8 cellular contexts compared by ENCODE assay signal in the genomic region with DNA sequence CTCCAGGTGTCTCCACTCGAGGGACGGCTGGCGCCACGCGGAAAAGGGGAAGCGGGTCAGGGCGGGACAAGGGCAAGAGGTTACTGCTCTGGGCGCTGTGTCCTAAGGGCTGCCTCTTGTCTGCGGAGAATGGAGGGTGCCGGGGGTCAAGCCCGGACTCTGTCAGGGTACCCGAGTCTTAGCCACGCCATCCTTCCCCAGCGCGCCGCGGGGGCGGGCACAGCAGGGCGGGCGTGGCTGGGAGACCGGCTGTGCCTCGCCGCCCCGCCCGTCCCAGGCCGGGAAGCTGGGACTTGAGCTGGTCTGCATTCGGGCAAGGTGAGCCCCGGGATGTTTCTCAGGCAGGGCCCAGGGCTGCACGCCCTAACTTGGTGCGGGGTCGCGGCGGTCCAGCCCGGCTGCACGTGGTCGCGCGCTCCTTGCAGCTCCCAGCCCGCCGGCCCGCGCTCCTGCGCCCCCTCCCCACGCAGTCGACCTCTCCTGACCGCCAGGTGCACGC. TPM values are rescaled to one million over a fixed set of nuclear protein-coding genes. Genes with fewer than 3 reads are reported as not detected.
DNase-seq lines count a peak whose midpoint lies in the region; ATAC-seq and TF ChIP-seq lines count a peak whose summit lies in the region.

No MANE protein-coding gene starts in this region.

- TF ChIP-seq POLR2A in breast epithelium (IDR thresholded peaks at IDR 0.05) = no peak

- H3K4me3 ChIP-seq in breast epithelium (peak overlapping the region; percentile 34 to 69 (median 68)), left lung (peak overlapping the region; percentile 41 to 52), upper lobe of right lung (peak overlapping the region; percentile 53)

- peaks cover 10 to 15% of the 10 kb centered on the region in 2 donors for H3K4me1 ChIP-seq in breast epithelium
- peaks cover 15 to 55% of the 10 kb centered on the region in 2 donors for H3K4me1 ChIP-seq in left lung
- H3K4me1 ChIP-seq in upper lobe of right lung = peaks cover 46% of the 10 kb centered on the region

- H3K9me3 ChIP-seq in breast epithelium = no peaks in the 10 kb centered on the region
- no peaks in the 10 kb centered on the region for H3K9me3 ChIP-seq in left lung
- no peaks in the 10 kb centered on the region for H3K9me3 ChIP-seq in upper lobe of right lung

- peak; percentile 70 for ATAC-seq in left lung
- ATAC-seq in upper lobe of right lung = peak; percentile 60
- no peak for ATAC-seq in HG03457 (IDR thresholded peaks at IDR 0.05; ENCODE audit: unreplicated experiment)
- no peak for ATAC-seq in GM18870 (IDR thresholded peaks at IDR 0.05; ENCODE audit: unreplicated experiment)

- peak; percentile 42 for DNase-seq in EL
- DNase-seq in LoVo (ENCODE audit: low spot score) = peak; percentile 53
- DNase-seq in breast epithelium (ENCODE audit: low spot score in 2 of 2) = no peak
- DNase-seq in left lung = peak; percentile 69 to 94
- peak; percentile 84 for DNase-seq in upper lobe of right lung
- DNase-seq in SKM-1 treated with dmso at 0.1 percent for 144 hours (lab: John Stamatoyannopoulos, UW; ENCODE audit: unreplicated experiment) = no peak

- no peak for TF ChIP-seq CTCF in breast epithelium (IDR thresholded peaks at IDR 0.05)
- TF ChIP-seq CTCF in left lung (IDR thresholded peaks at IDR 0.05) = no peak
- TF ChIP-seq CTCF in upper lobe of right lung (IDR thresholded peaks at IDR 0.05) = no peak

- H3K27me3 ChIP-seq in breast epithelium (peaks cover 0 to 4% of the 10 kb centered on the region in 2 donors), left lung (peaks cover 0 to 28% of the 10 kb centered on the region in 2 donors), upper lobe of right lung (peaks cover 7% of the 10 kb centered on the region)

- peak overlapping the region; percentile 84 to 99 for H3K27ac ChIP-seq in breast epithelium
- peak overlapping the region; percentile 44 to 71 for H3K27ac ChIP-seq in left lung
- peak overlapping the region; percentile 53 for H3K27ac ChIP-seq in upper lobe of right lung

- intact Hi-C loops in breast epithelium (cut with DNase I; ENCODE audit: low total_unique reads) = no loop called here
- intact Hi-C loops in left lung (cut with DNase I) = no loop called here
- intact Hi-C loops in upper lobe of right lung (cut with DNase I) = no loop called here

- H3K36me3 ChIP-seq in breast epithelium = no peaks in the 10 kb centered on the region
- no peaks in the 10 kb centered on the region for H3K36me3 ChIP-seq in left lung
- no peaks in the 10 kb centered on the region for H3K36me3 ChIP-seq in upper lobe of right lung

RNA-seq across cellular contexts. Expression of gene ACTG1, which starts 6.2 kb away (rescaled TPM):
- total RNA-seq in breast epithelium (1,000 to 10,000 TPM; 2,222 to 2,764 (median 2,750) TPM), left lung (1,000 to 10,000 TPM; 2,607 to 3,206 TPM), upper lobe of right lung (2,193 TPM)

RNA-seq across cellular contexts. Expression of gene FSCN2, which starts 9.3 kb away (rescaled TPM):
- total RNA-seq in breast epithelium (1 to 10 TPM in 2 of 3 donors, under 1 TPM in 1; 0.48 to 3.2 (median 1.6) TPM), left lung (1 to 10 TPM; 2.1 to 3.4 TPM), upper lobe of right lung (3.6 TPM)

RNA-seq across cellular contexts. Expression of gene FAAP100, which starts 33.3 kb away (rescaled TPM):
- total RNA-seq in breast epithelium = 10 to 100 TPM; 13.0 to 23.1 (median 20.6) TPM
- 10 to 100 TPM; 28.1 to 28.4 TPM for total RNA-seq in left lung
- 27.3 TPM for total RNA-seq in upper lobe of right lung

Comparison
In these comparisons a context has a peak if more than half of its experiments do, and no peak if none do; other contexts are left out.
1. DNase-seq: peak in EL (single experiment), LoVo (single experiment), left lung (2 of 2) and upper lobe of right lung (single experiment); none in breast epithelium (0 of 2) and SKM-1 treated with dmso at 0.1 percent for 144 hours (single experiment).
2. ATAC-seq: peak in left lung (single experiment) and upper lobe of right lung (single experiment); none in HG03457 (single experiment) and GM18870 (single experiment).
3. Peak in every context shown above with its lines, with median percentiles within 50 percentile points of each other: H3K27ac ChIP-seq and H3K4me3 ChIP-seq.